Comparison of ENCODE assay signal across 9 cellular contexts in the genomic region with DNA sequence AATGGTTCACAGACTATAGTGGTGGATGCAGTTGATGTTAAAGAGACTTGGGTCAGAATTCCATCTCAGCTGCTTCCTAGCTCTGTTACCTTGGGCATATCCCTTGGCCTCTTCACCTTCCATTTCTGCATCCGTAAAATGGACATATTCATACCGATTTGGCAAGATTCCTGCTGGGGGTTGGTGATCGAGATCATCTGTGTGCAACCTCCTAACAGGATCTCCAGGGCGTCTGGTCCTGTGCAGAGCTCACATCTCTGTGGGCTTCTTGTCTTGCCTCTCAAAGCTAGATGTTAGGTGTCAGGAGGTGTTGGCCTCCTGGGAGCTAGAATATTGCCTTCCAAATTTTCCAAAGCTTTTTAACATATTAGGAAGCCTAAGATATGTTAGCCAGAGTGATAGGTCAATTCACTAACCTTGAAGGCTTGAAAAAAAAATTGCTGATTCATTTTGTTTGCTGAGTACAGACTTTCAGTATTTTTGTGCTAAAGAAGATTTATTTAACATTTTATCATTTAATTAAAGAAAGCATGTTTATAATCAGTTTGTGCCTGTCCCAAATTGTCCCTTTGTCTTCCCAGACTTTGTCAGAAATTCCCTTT.
DNase-seq lines count a peak whose midpoint lies in the region; ATAC-seq and TF ChIP-seq lines count a peak whose summit lies in the region.
"Had no signal": no experiment of that assay in that cellular context is flagged by ENCODE, and none has a peak within 500 bp of the region (broad histone marks: within the 10 kb centered on the region; RNA-seq: fewer than 3 reads in every experiment).

No MANE protein-coding gene starts in this region.

- H3K27me3 Mint-ChIP-seq in osteocyte (ENCODE audit: unreplicated experiment): no peaks in the 10 kb centered on the region

- intact Hi-C loops in posterior cingulate gyrus (cut with DNase I): no loop called here
- intact Hi-C loops in mucosa of descending colon (cut with DNase I, micrococcal nuclease): no loop called here

- CTCF ChIA-PET in AG04450 (lab: Charles Lee): interaction anchor here (1.8 kb wide), 1 partner anchor 166 kb away, joined by 6 read pairs; no protein-coding TSS in a partner anchor

- peaks cover 22% of the 10 kb centered on the region for H3K4me1 Mint-ChIP-seq in osteocyte (ENCODE audit: unreplicated experiment)

- H3K36me3 ChIP-seq in RWPE2 (ENCODE audit: low read depth) (no peaks in the 10 kb centered on the region), mucosa of descending colon (ENCODE audit: low read depth) (no peaks in the 10 kb centered on the region)

- no peaks in the 10 kb centered on the region for H3K9me3 Mint-ChIP-seq in osteocyte (ENCODE audit: unreplicated experiment)

- no peak overlapping the region for H3K4me3 ChIP-seq in AG04450 (ENCODE audit: low read depth, low read length)
- peak overlapping the region; percentile 22 for H3K4me3 ChIP-seq in RWPE2 (ENCODE audit: severe bottlenecking)
- peak overlapping the region; percentile 19 for H3K4me3 ChIP-seq in fibroblast of the aortic adventitia (ENCODE audit: low read depth, low read length)
- no peak overlapping the region for H3K4me3 ChIP-seq in mucosa of descending colon

- H3K27ac Mint-ChIP-seq in osteocyte (ENCODE audit: unreplicated experiment): peak overlapping the region; percentile 84
- H3K27ac Mint-ChIP-seq: CD4-positive, CD25-positive, alpha-beta regulatory T cell had no signal

- H3K4me3 Mint-ChIP-seq in osteocyte (ENCODE audit: unreplicated experiment): peak overlapping the region; percentile 42
- H3K4me3 Mint-ChIP-seq: CD4-positive, CD25-positive, alpha-beta regulatory T cell had no signal

- no peaks in the 10 kb centered on the region for H3K36me3 Mint-ChIP-seq in osteocyte (ENCODE audit: unreplicated experiment)
- H3K36me3 Mint-ChIP-seq: CD4-positive, CD25-positive, alpha-beta regulatory T cell had no signal

- no peak for DNase-seq in AG04450 (ENCODE audit: low read depth, low spot score)
- DNase-seq in RWPE2 (ENCODE audit: low spot score): no peak
- no peak for DNase-seq in fibroblast of the aortic adventitia (ENCODE audit: low read depth)
- DNase-seq in osteocyte (ENCODE audit: extremely low spot score, unreplicated experiment): peak; percentile 27
- no peak for DNase-seq in posterior cingulate gyrus
- no peak for DNase-seq in mucosa of descending colon
- DNase-seq: CD4-positive, CD25-positive, alpha-beta regulatory T cell had no signal

- H3K27me3 ChIP-seq in AG04450 (ENCODE audit: control insufficient read depth, insufficient read depth, low read length) (no peaks in the 10 kb centered on the region), RWPE2 (ENCODE audit: insufficient read depth, poor library complexity, severe bottlenecking) (no peaks in the 10 kb centered on the region)

- TF ChIP-seq CTCF in AG04450 (IDR thresholded peaks at IDR 0.05; ENCODE audit: low read depth, low read length) (no peak), RWPE2 (IDR thresholded peaks at IDR 0.05; ENCODE audit: poor library complexity, severe bottlenecking) (no peak), fibroblast of the aortic adventitia (IDR thresholded peaks at IDR 0.05; ENCODE audit: insufficient read depth, low read length) (no peak), osteocyte (IDR thresholded peaks at IDR 0.05) (no peak), mucosa of descending colon (IDR thresholded peaks at IDR 0.05) (no peak)

- ATAC-seq in RWPE2 (ENCODE audit: low read depth) (no peak), mucosa of descending colon (no peak), GM21825 (IDR thresholded peaks at IDR 0.05; ENCODE audit: unreplicated experiment) (no peak), GM18511 (IDR thresholded peaks at IDR 0.05; ENCODE audit: unreplicated experiment) (no peak)

- POLR2A ChIA-PET in AG04450 (lab: Yijun Ruan, JAX): interaction anchor here (0.9 to 1.5 kb wide), 4 partner anchors 11 to 72 kb away, joined by 3 to 8 read pairs (median 3); no protein-coding TSS in a partner anchor

- peak overlapping the region; percentile 99 for H3K27ac ChIP-seq in AG04450 (ENCODE audit: low read depth, low read length)
- peak overlapping the region; percentile 98 for H3K27ac ChIP-seq in RWPE2 (ENCODE audit: poor library complexity, severe bottlenecking)

- peaks cover 28% of the 10 kb centered on the region for H3K4me1 ChIP-seq in RWPE2 (ENCODE audit: insufficient read depth, poor library complexity, severe bottlenecking)
- peaks cover 6% of the 10 kb centered on the region for H3K4me1 ChIP-seq in mucosa of descending colon (ENCODE audit: low read depth)

- H3K9me3 ChIP-seq in AG04450 (ENCODE audit: control insufficient read depth, insufficient read depth, low read length) (peaks cover 14% of the 10 kb centered on the region), RWPE2 (ENCODE audit: severe bottlenecking) (peaks cover 7% of the 10 kb centered on the region), mucosa of descending colon (no peaks in the 10 kb centered on the region)

Comparison
In these comparisons a context has a peak if more than half of its experiments do, and no peak if none do; other contexts are left out.
1. H3K4me3 ChIP-seq: peak in RWPE2 (single experiment) and fibroblast of the aortic adventitia (single experiment); none in AG04450 (single experiment) and mucosa of descending colon (single experiment).